ENCODE assay signal across 8 cellular contexts in genomic region chr22:41799486-41800347, GRCh38. TPM values are rescaled to one million over a fixed set of nuclear protein-coding genes. Genes with fewer than 3 reads are reported as not detected.
DNase-seq lines count a peak whose midpoint lies in the region; ATAC-seq and TF ChIP-seq lines count a peak whose summit lies in the region.

No MANE protein-coding gene starts in this region.

- no peak for TF ChIP-seq CTCF in WI38 (IDR thresholded peaks at IDR 0.05; ENCODE audit: low read depth, low read length)
- TF ChIP-seq CTCF in mucosa of descending colon (IDR thresholded peaks at IDR 0.05), result no peak
- peak in 2 of 5 experiments; percentile 7 to 21 for TF ChIP-seq CTCF in transverse colon (IDR thresholded peaks at IDR 0.05)

- WGBS in transverse colon (ENCODE audit: low coverage in 1 of 2), 2 donors, result 25% methylated on average over 37 of the region's 38 CpGs; no CpG with 5 or more reads in 1 of the 2 donors

- in situ Hi-C loops in transverse colon (cut with MboI; ENCODE audit: low pct_ligation_motif_present in 1 of 4, low pct_unique_long_range_greater_than_20kb in 1 of 4, low sequenced_read_pairs in 3 of 4), result loop anchor here in 2 of 4 donors (10.0 to 25.0 kb wide), 2 partner anchors 138 to 145 kb away; partner anchors contain the start of genes CENPM (in 2 of the 2) and TNFRSF13C (in 1 of the 2)

- ATAC-seq in HG02981 (IDR thresholded peaks at IDR 0.05; ENCODE audit: unreplicated experiment) (peak; percentile 39), mucosa of descending colon (peak; percentile 39)

- TF ChIP-seq POLR2A in transverse colon (IDR thresholded peaks at IDR 0.05), result no peak

- TF ChIP-seq EP300 in transverse colon (IDR thresholded peaks at IDR 0.05; ENCODE audit: low read depth), result no peak

- peak; percentile 47 for DNase-seq in stimulated activated CD4-positive, alpha-beta T cell treated with anti-CD3 and anti-CD28 coated beads, Interleukin-15, amount 100 ng/mL, for 24 hours
- DNase-seq in stimulated activated CD4-positive, alpha-beta T cell treated with anti-CD3 and anti-CD28 coated beads, Interleukin-4, amount 100 ng/mL, for 4 hours, result no peak
- DNase-seq in epithelial cell of prostate (ENCODE audit: low read depth, low spot score) (no peak), mucosa of descending colon (peak; percentile 35 to 65 (median 65)), transverse colon (peak; percentile 29), NCI-H774 (lab: John Stamatoyannopoulos, UW) (no peak)

- intact Hi-C loops in mucosa of descending colon (cut with DNase I, micrococcal nuclease) (loop anchor here in 1 of 2 donors (10.0 kb wide), 1 partner anchor 105 kb away; the partner anchor contains the start of gene MEI1), transverse colon (cut with DNase I; ENCODE audit: low total_unique reads) (loop anchor here (10.0 kb wide), 1 partner anchor 55 kb away; no protein-coding TSS in a partner anchor)

- H3K27me3 ChIP-seq in transverse colon, result no peaks in the 10 kb centered on the region

- peak overlapping the region; percentile 52 for H3K27ac ChIP-seq in epithelial cell of prostate
- H3K27ac ChIP-seq in transverse colon, result peak overlapping the region; percentile 86 to 91 (median 88)

- H3K36me3 ChIP-seq in mucosa of descending colon (ENCODE audit: low read depth) (no peaks in the 10 kb centered on the region), transverse colon (no peaks in the 10 kb centered on the region)

- H3K4me1 ChIP-seq in mucosa of descending colon (ENCODE audit: low read depth) (peaks cover 15% of the 10 kb centered on the region), transverse colon (peaks cover 10 to 23% (median 18%) of the 10 kb centered on the region in 4 donors)

- peak overlapping the region; percentile 96 for H3K4me3 ChIP-seq in WI38 (ENCODE audit: low read depth, low read length)
- H3K4me3 ChIP-seq in mucosa of descending colon, result peak overlapping the region; percentile 42
- peak overlapping the region; percentile 44 to 91 (median 74) for H3K4me3 ChIP-seq in transverse colon

- no peaks in the 10 kb centered on the region for H3K9me3 ChIP-seq in mucosa of descending colon
- no peaks in the 10 kb centered on the region for H3K9me3 ChIP-seq in transverse colon

RNA-seq across cellular contexts. Expression of gene CCDC134, which starts 0.8 kb away (rescaled TPM):
- total RNA-seq in mucosa of descending colon, result 10 to 100 TPM in 2 of 3 donors, 1 to 10 TPM in 1; 9.2 to 11.6 (median 10.0) TPM
- 1 to 10 TPM in 2 of 4 donors, not detected in 2; 5.9 to 9.8 TPM for total RNA-seq in transverse colon

RNA-seq across cellular contexts. Expression of gene SREBF2, which starts 33.2 kb away (rescaled TPM):
- total RNA-seq in mucosa of descending colon (100 to 1,000 TPM; 139 to 254 (median 169) TPM), transverse colon (100 to 1,000 TPM; 156 to 252 (median 166) TPM)

Comparison
In these comparisons a context has a peak if more than half of its experiments do, and no peak if none do; other contexts are left out.
1. DNase-seq: peak in stimulated activated CD4-positive, alpha-beta T cell treated with anti-CD3 and anti-CD28 coated beads, Interleukin-15, amount 100 ng/mL, for 24 hours (single experiment), mucosa of descending colon (3 of 3) and transverse colon (single experiment); none in stimulated activated CD4-positive, alpha-beta T cell treated with anti-CD3 and anti-CD28 coated beads, Interleukin-4, amount 100 ng/mL, for 4 hours (0 of 2), epithelial cell of prostate (single experiment) and NCI-H774 (single experiment).
2. H3K4me3 ChIP-seq: peak in every context shown above with its lines; median percentile 96 in WI38; 74 in transverse colon; 42 in mucosa of descending colon.